ENCODE assay signal across 26 cellular contexts in genomic region chr9:134832471-134832870, GRCh38. TPM values are rescaled to one million over a fixed set of nuclear protein-coding genes. Genes with fewer than 3 reads are reported as not detected.
"Had no signal": no experiment of that assay in that cellular context is flagged by ENCODE, and none has a peak within 500 bp of the region (broad histone marks: within the 10 kb centered on the region; RNA-seq: fewer than 3 reads in every experiment).

No MANE protein-coding gene starts in this region.

- H3K9ac ChIP-seq: SK-N-SH had no signal

- H3K27me3 ChIP-seq: MG63 had no signal

- H3K27ac ChIP-seq: RWPE1 had no signal

- H3K4me3 ChIP-seq: MG63 had no signal

- H3K4me2 ChIP-seq: SK-N-SH had no signal

- DNase-seq: IMR-90; Karpas-422; KG1; MG63; NCI-H1092; NCI-H1436; NCI-H187; NCI-H2029; NCI-H2081 treated with DMSO at 0.1 percent for 48 hours; NCI-H2171; NCI-H226; NCI-H446; NCI-H510A; NCI-H524 treated with DMSO at 0.1 percent for 48 hours; NCI-H69; NCI-H774; NK-92 treated with Interleukin-12 subunit alpha and Interleukin-12 subunit beta, amount 100 ng/mL, for 24 hours; PC-3; SHP77; SK-N-SH; SW 1271 had no signal

- FAIRE-seq: HepG2 had no signal

- H3K9me3 ChIP-seq: MG63, SK-N-SH had no signal

RNA-seq across cellular contexts. Expression of gene FCN2, which starts 48.1 kb away (rescaled TPM):
- total RNA-seq: HepG2, HT1080, IMR-90, OCI-LY7, PC-3, SK-MEL-5 had no signal
